Comparison of ENCODE assay signal across 9 cellular contexts in the genomic region with DNA sequence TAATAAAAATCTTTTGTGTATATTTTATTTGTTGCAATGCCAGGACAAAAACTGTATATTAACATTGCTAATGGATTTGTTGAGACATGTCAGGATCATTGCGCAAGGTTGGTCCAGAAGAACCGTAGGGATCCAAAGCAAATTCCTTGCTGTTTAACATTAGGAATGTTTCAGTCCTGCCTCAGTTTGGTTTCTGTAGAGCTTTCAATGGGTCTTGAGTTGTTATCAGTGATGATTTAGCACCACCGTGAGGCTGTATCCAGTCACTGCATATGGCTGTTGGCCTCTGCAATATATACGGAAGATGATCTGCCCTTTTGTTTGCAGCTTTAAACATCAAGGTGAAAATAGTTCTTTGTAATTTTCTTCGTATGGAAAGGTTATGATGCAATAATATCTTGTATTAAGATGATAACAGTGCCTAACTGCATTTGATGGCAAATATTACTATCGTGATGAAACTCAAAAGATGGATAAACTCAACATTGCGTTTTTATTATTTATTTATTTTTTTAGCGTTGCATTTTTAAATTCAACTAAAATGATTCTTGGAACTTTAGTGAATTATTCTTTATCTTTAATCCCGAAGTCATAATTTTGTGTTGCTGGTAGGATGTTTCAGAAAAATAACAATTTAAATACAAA.
DNase-seq lines count a peak whose midpoint lies in the region; ATAC-seq, FAIRE-seq and TF ChIP-seq lines count a peak whose summit lies in the region.
"Had no signal": no experiment of that assay in that cellular context is flagged by ENCODE, and none has a peak within 500 bp of the region (broad histone marks: within the 10 kb centered on the region; RNA-seq: fewer than 3 reads in every experiment).

No MANE protein-coding gene starts in this region.

- H3K79me2 ChIP-seq in HepG2 (ENCODE audit: insufficient read depth, low read length): no peaks in the 10 kb centered on the region

- TF ChIP-seq CTCF in HepG2 (CRISPR knock-in tag; IDR thresholded peaks at IDR 0.05): peak; percentile 98

- H3K27ac Mint-ChIP-seq in stimulated activated naive CD8-positive, alpha-beta T cell treated with anti-CD3 and anti-CD28 coated beads, Interleukin-15, amount 100 ng/mL, for 72 hours: no peak overlapping the region

- no peak overlapping the region for H2AFZ ChIP-seq in HepG2 (ENCODE audit: low read length)

- H3K4me3 ChIP-seq in SK-N-MC (no peak overlapping the region), HepG2 (replicated peaks in 1 of 3; ENCODE audit: insufficient read depth in 1 of 3, low read depth in 2 of 3, low read length in 3 of 3) (no peak overlapping the region)

- no peak overlapping the region for H3K4me3 Mint-ChIP-seq in stimulated activated naive CD8-positive, alpha-beta T cell treated with anti-CD3 and anti-CD28 coated beads, Interleukin-15, amount 100 ng/mL, for 72 hours

- no peaks in the 10 kb centered on the region for H3K27me3 Mint-ChIP-seq in stimulated activated naive CD8-positive, alpha-beta T cell treated with anti-CD3 and anti-CD28 coated beads, Interleukin-15, amount 100 ng/mL, for 72 hours

- ATAC-seq in HepG2: peak; percentile 98
- ATAC-seq in stimulated activated naive CD8-positive, alpha-beta T cell treated with anti-CD3 and anti-CD28 coated beads, Interleukin-15, amount 100 ng/mL, for 72 hours: peak; percentile 70

- FAIRE-seq in HepG2 (lab: Jason Lieb, UNC): peak; percentile 93
- FAIRE-seq: colon had no signal

- no peak overlapping the region for H3K27ac ChIP-seq in SK-N-MC
- no peak overlapping the region for H3K27ac ChIP-seq in HepG2 (ENCODE audit: extremely low read length, insufficient read depth, low read length)

- CTCF ChIA-PET in HEK293T (lab: Yijun Ruan, JAX): interaction anchor here (0.6 to 1.6 kb wide), 7 partner anchors 10 to 1286 kb away, joined by 3 to 13 read pairs (median 6); no protein-coding TSS in a partner anchor
- CTCF ChIA-PET in HepG2 (lab: Yijun Ruan, JAX; ENCODE audit: low intra/inter-chr PET ratio, low total read pairs): interaction anchor here (0.7 to 2.7 kb wide), 6 partner anchors 305 to 1050 kb away, joined by 3 to 10 read pairs (median 6); no protein-coding TSS in a partner anchor

- H3K4me1 Mint-ChIP-seq in stimulated activated naive CD8-positive, alpha-beta T cell treated with anti-CD3 and anti-CD28 coated beads, Interleukin-15, amount 100 ng/mL, for 72 hours: peaks cover 13% of the 10 kb centered on the region

- BruUV-seq in HepG2 (replicated peaks; lab: Mats Ljungman, UMichigan): no TSS peak

- no peaks in the 10 kb centered on the region for H3K27me3 ChIP-seq in HepG2 (ENCODE audit: control insufficient read depth in 1 of 2, insufficient read depth in 2 of 2, low read length in 2 of 2)

- in situ Hi-C loops in HepG2 (cut with HindIII; ENCODE audit: extremely low pct_ligation_motif_present, low pct_unique_long_range_greater_than_20kb): loop anchor here (5.0 kb wide), 1 partner anchor 483 kb away; a partner anchor contains a TSS

- no peak for TF ChIP-seq POLR2A in HepG2 (IDR thresholded peaks at IDR 0.05; ENCODE audit: insufficient read depth in 1 of 2, low read depth in 2 of 2, low read length in 2 of 2)

- H3K9ac ChIP-seq in SK-N-MC (ENCODE audit: insufficient read length) (no peak overlapping the region), HepG2 (ENCODE audit: insufficient read depth, low read depth, low read length) (no peak overlapping the region)

- WGBS in HepG2 (ENCODE audit: low lambda C conversion rate): 3% methylated on average over 9 of the region's 9 CpGs

- H3K9me3 ChIP-seq in SK-N-MC (ENCODE audit: low read depth, low read length): no peaks in the 10 kb centered on the region
- no peaks in the 10 kb centered on the region for H3K9me3 ChIP-seq in HepG2 (ENCODE audit: low read length)

- TF ChIP-seq EP300 in HepG2 (IDR thresholded peaks at IDR 0.05; ENCODE audit: low read depth in 2 of 2, low read length in 2 of 2) (no peak), HepG2 (CRISPR knock-in tag; IDR thresholded peaks at IDR 0.05; ENCODE audit: borderline replicate concordance) (no peak)

- POLR2A ChIA-PET in HEK293T (lab: Yijun Ruan, JAX) (no interaction called here), HepG2 (lab: Yijun Ruan, JAX) (no interaction called here)

- intact Hi-C loops in HepG2 (cut with micrococcal nuclease; ENCODE audit: unreplicated experiment): loop anchor here (1.0 to 10.0 kb wide), 7 partner anchors 91 to 1050 kb away; a partner anchor contains a TSS

- no peak overlapping the region for H3K4me2 ChIP-seq in HepG2 (ENCODE audit: low read depth, low read length)

- H3K9me3 Mint-ChIP-seq in stimulated activated naive CD8-positive, alpha-beta T cell treated with anti-CD3 and anti-CD28 coated beads, Interleukin-15, amount 100 ng/mL, for 72 hours: no peaks in the 10 kb centered on the region

- H3K36me3 ChIP-seq in SK-N-MC (ENCODE audit: insufficient read depth, low read length) (no peaks in the 10 kb centered on the region), HepG2 (replicated peaks in 1 of 2; ENCODE audit: control insufficient read depth in 1 of 2, insufficient read depth in 2 of 2, low read length in 2 of 2) (no peaks in the 10 kb centered on the region)

- DNase-seq in SIG-M5 treated with dmso at 0.1 percent for 504 hours (lab: John Stamatoyannopoulos, UW; ENCODE audit: unreplicated experiment) (peak; percentile 51), SIG-M5 (lab: John Stamatoyannopoulos, UW) (no peak), HEK293T (ENCODE audit: extremely low spot score) (peak; percentile 71), NCI-H1105 treated with DMSO at 0.1 percent for 48 hours (lab: John Stamatoyannopoulos, UW) (peak; percentile 76), SK-N-MC (ENCODE audit: low read depth, low spot score) (peak; percentile 34), dedifferentiated amniotic fluid mesenchymal stem cell (ENCODE audit: extremely low spot score) (peak; percentile 93), HepG2 (ENCODE audit: low spot score) (peak; percentile 82)
- DNase-seq in stimulated activated naive CD8-positive, alpha-beta T cell treated with anti-CD3 and anti-CD28 coated beads, Interleukin-15, amount 100 ng/mL, for 72 hours: peak; percentile 11 to 12

- peak; percentile 87 for TF ChIP-seq RAD21 in HepG2 (CRISPR knock-in tag; IDR thresholded peaks at IDR 0.05)

- H4K20me1 ChIP-seq in HepG2 (ENCODE audit: insufficient read depth, low read length): no peaks in the 10 kb centered on the region

- no peaks in the 10 kb centered on the region for H3K4me1 ChIP-seq in HepG2 (ENCODE audit: insufficient read depth, low read length)

TF ChIP-seq in HEK293T, 16 proteins besides CTCF, POLR2A, EP300 and RAD21:
- no peak for TF ChIP-seq FOXM1 (IDR thresholded peaks at IDR 0.05; ENCODE audit: borderline replicate concordance)

TF ChIP-seq in HepG2, 621 proteins besides CTCF, POLR2A, EP300 and RAD21 (continues in another document):
- TF ChIP-seq, protein P1, sequence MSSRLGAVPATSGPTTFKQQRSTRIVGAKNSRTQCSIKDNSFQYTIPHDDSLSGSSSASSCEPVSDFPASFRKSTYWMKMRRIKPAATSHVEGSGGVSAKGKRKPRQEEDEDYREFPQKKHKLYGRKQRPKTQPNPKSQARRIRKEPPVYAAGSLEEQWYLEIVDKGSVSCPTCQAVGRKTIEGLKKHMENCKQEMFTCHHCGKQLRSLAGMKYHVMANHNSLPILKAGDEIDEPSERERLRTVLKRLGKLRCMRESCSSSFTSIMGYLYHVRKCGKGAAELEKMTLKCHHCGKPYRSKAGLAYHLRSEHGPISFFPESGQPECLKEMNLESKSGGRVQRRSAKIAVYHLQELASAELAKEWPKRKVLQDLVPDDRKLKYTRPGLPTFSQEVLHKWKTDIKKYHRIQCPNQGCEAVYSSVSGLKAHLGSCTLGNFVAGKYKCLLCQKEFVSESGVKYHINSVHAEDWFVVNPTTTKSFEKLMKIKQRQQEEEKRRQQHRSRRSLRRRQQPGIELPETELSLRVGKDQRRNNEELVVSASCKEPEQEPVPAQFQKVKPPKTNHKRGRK (CRISPR knock-in tag; IDR thresholded peaks at IDR 0.05): no peak
- no peak for TF ChIP-seq GLI4 (CRISPR knock-in tag; IDR thresholded peaks at IDR 0.05; ENCODE audit: borderline replicate concordance)
- no peak for TF ChIP-seq POLR2AphosphoS5 (IDR thresholded peaks at IDR 0.05; ENCODE audit: low read depth, low read length)
- peak; percentile 95 for TF ChIP-seq STAG1 (CRISPR knock-in tag; IDR thresholded peaks at IDR 0.05)
- TF ChIP-seq RNF2 (conservative IDR thresholded peaks at IDR 0.05; ENCODE audit: low read depth): no peak
- TF ChIP-seq NCOA5 (CRISPR knock-in tag; IDR thresholded peaks at IDR 0.05): no peak
- no peak; the same call in 1 of the 2 replicates for TF ChIP-seq NFE2L2 (IDR thresholded peaks at IDR 0.05; ENCODE audit: low read length)
- no peak for TF ChIP-seq PAX8 (CRISPR knock-in tag; IDR thresholded peaks at IDR 0.05; ENCODE audit: borderline replicate concordance)
- no peak for TF ChIP-seq ZNF749 (CRISPR knock-in tag; IDR thresholded peaks at IDR 0.05; ENCODE audit: borderline replicate concordance)
- TF ChIP-seq ATRX (CRISPR knock-in tag; IDR thresholded peaks at IDR 0.05; ENCODE audit: borderline replicate concordance): no peak
- TF ChIP-seq ETV5 (CRISPR knock-in tag; IDR thresholded peaks at IDR 0.05; ENCODE audit: borderline replicate concordance): no peak
- TF ChIP-seq RBM39 (IDR thresholded peaks at IDR 0.05; ENCODE audit: low read depth, low read length, poor library complexity, severe bottlenecking): no peak
- TF ChIP-seq ZNF850 (CRISPR knock-in tag; conservative IDR thresholded peaks at IDR 0.05): no peak
- no peak for TF ChIP-seq ZNF441 (CRISPR knock-in tag; IDR thresholded peaks at IDR 0.05; ENCODE audit: borderline replicate concordance)
- no peak; the same call in 1 of the 2 replicates for TF ChIP-seq KLF11 (CRISPR knock-in tag; IDR thresholded peaks at IDR 0.05)
- peak; percentile 88 for TF ChIP-seq CEBPB (IDR thresholded peaks at IDR 0.05; ENCODE audit: borderline replicate concordance, low read depth, low read length)
- no peak for TF ChIP-seq MLLT10 (CRISPR knock-in tag; IDR thresholded peaks at IDR 0.05)
- no peak for TF ChIP-seq TCF7 (IDR thresholded peaks at IDR 0.05; ENCODE audit: low read depth)
- TF ChIP-seq ARNTL (CRISPR knock-in tag; IDR thresholded peaks at IDR 0.05): no peak
- TF ChIP-seq ZNF101 (CRISPR knock-in tag; IDR thresholded peaks at IDR 0.05; ENCODE audit: borderline replicate concordance, low read depth): no peak
- TF ChIP-seq ZSCAN31 (CRISPR knock-in tag; IDR thresholded peaks at IDR 0.05; ENCODE audit: low read depth): no peak
- TF ChIP-seq NCOA1 (CRISPR knock-in tag; IDR thresholded peaks at IDR 0.05): 0 out of 2 replicates have a peak, but pooled peaks have one; percentile 33
- no peak for TF ChIP-seq U2AF2 (IDR thresholded peaks at IDR 0.05; ENCODE audit: low read depth, low read length)
- TF ChIP-seq ZNF530 (CRISPR knock-in tag; IDR thresholded peaks at IDR 0.05; ENCODE audit: low read depth): no peak
- TF ChIP-seq ZNF879 (CRISPR knock-in tag; IDR thresholded peaks at IDR 0.05): no peak
- no peak for TF ChIP-seq TCF12 (IDR thresholded peaks at IDR 0.05)
- no peak for TF ChIP-seq TCF12 (CRISPR knock-in tag; IDR thresholded peaks at IDR 0.05)
